Comparison of ENCODE assay signal across 26 cellular contexts in genomic region chr7:136489808-136490207, GRCh38.
"Had no signal": no experiment of that assay in that cellular context is flagged by ENCODE, and none has a peak within 500 bp of the region (broad histone marks: within the 10 kb centered on the region; RNA-seq: fewer than 3 reads in every experiment).

No MANE protein-coding gene starts in this region.

- H3K4me3 ChIP-seq: neural progenitor cell, ovary, psoas muscle, right lobe of liver, sigmoid colon, stomach, thoracic aorta, thyroid gland, tibial nerve, upper lobe of left lung, vagina had no signal

- DNase-seq: natural killer cell; occipital lobe; ovary; posterior cingulate gyrus; psoas muscle; right cardiac atrium; right lobe of liver; sigmoid colon; small intestine; stimulated activated CD4-positive, alpha-beta T cell treated with anti-CD3 and anti-CD28 coated beads, Interleukin-15, amount 100 ng/mL, for 24 hours; stimulated activated CD4-positive, alpha-beta T cell treated with anti-CD3 and anti-CD28 coated beads, Interleukin-2, amount 100 ng/mL, for 24 hours; stimulated activated CD4-positive, alpha-beta T cell treated with anti-CD3 and anti-CD28 coated beads, Interleukin-2, amount 100 ng/mL, for 48 hours; stimulated activated CD4-positive, alpha-beta T cell treated with anti-CD3 and anti-CD28 coated beads, Interleukin-4, amount 100 ng/mL, for 24 hours; stimulated activated naive B cell treated with anti-CD40 and anti-IgM and Interleukin-4, amounts not matched to agents 10 μg/mL and 1 μg/mL and 100 μg/mL, for 72 hours; stimulated activated naive CD4-positive, alpha-beta T cell treated with Interleukin-2 at 50 U/mL for 16 hours; stomach; thyroid gland; trophoblast cell; upper lobe of left lung had no signal

- H2AFZ ChIP-seq: neural progenitor cell, parathyroid adenoma had no signal

- H3K4me2 ChIP-seq: neural progenitor cell had no signal

- H3K27me3 ChIP-seq: neural progenitor cell, neutrophil, ovary, right lobe of liver, sigmoid colon, stomach, thyroid gland, tibial nerve, upper lobe of left lung, vagina had no signal

- ATAC-seq: natural killer cell; psoas muscle; right cardiac atrium; right lobe of liver; stimulated activated effector memory CD8-positive, alpha-beta T cell treated with anti-CD3 and anti-CD28 coated beads, Interleukin-12 subunit alpha, Interleukin-12 subunit beta, amount 100 ng/mL, for 72 hours; stimulated activated naive B cell treated with anti-CD40 and anti-IgM and Interleukin-4, amounts not matched to agents 10 μg/mL and 1 μg/mL and 100 μg/mL, for 72 hours had no signal

- H3K9ac ChIP-seq: neural progenitor cell, parathyroid adenoma had no signal

- H3K4me1 ChIP-seq: neural progenitor cell, parathyroid adenoma, psoas muscle, right lobe of liver, sigmoid colon, stomach, thyroid gland, tibial nerve, upper lobe of left lung, vagina had no signal

- H3K27ac ChIP-seq: neural progenitor cell, neutrophil, ovary, parathyroid adenoma, psoas muscle, right lobe of liver, sigmoid colon, stomach, thoracic aorta, thyroid gland, tibial nerve, upper lobe of left lung, vagina had no signal

- H3K36me3 ChIP-seq: neural progenitor cell, neutrophil, ovary, right lobe of liver, sigmoid colon, stomach, thoracic aorta, thyroid gland, tibial nerve, upper lobe of left lung, vagina had no signal

- H3K9me3 ChIP-seq: neutrophil, ovary, psoas muscle, right lobe of liver, sigmoid colon, stomach, thoracic aorta, thyroid gland, tibial nerve, upper lobe of left lung, vagina had no signal
